In the genomic region with DNA sequence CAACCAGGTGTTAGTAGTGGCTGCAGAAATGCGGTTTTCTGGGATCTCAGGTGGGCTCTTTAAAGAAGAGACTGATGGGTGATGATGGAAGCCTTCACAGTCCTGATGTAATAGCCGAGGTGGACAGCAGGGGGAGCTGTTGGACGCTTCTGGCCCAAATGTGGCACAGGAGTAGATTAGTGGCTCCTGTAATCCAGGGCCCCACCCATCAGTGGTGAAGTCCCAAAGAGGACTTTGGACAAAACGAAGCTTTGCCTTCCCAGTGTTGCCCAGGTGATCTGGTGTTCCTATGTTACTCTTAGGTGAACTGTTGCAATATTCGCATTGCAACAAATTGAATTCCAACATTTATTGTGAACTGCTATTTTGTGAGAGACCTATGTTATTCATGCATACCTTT, we compare ENCODE assay signal across 9 cellular contexts. TPM values are rescaled to one million over a fixed set of nuclear protein-coding genes. Genes with fewer than 3 reads are reported as not detected.
A peak's percentile ranks its signal among the peaks of the same experiment; 100 is the strongest.
DNase-seq lines count a peak whose midpoint lies in the region; ATAC-seq and TF ChIP-seq lines count a peak whose summit lies in the region.
"Had no signal": no experiment of that assay in that cellular context is flagged by ENCODE, and none has a peak within 500 bp of the region (broad histone marks: within the 10 kb centered on the region; RNA-seq: fewer than 3 reads in every experiment).

No MANE protein-coding gene starts in this region.

- H3K36me3 Mint-ChIP-seq in CD8-positive, alpha-beta T cell: no peaks in the 10 kb centered on the region
- H3K36me3 Mint-ChIP-seq in HFFc6 (ENCODE audit: low read depth): no peaks in the 10 kb centered on the region
- H3K36me3 Mint-ChIP-seq: IgD-negative memory B cell had no signal

- WGBS in heart left ventricle, 4 donors: 20 to 25% (median 22%) methylated on average over 5 of the region's 5 CpGs

- H3K27ac Mint-ChIP-seq in CD8-positive, alpha-beta T cell: no peak overlapping the region
- H3K27ac Mint-ChIP-seq in HFFc6: no peak overlapping the region
- H3K27ac Mint-ChIP-seq: IgD-negative memory B cell had no signal

- intact Hi-C loops in CD8-positive, alpha-beta T cell (cut with DNase I, micrococcal nuclease): loop anchor here (1.0 to 10.0 kb wide), 6 partner anchors 53 to 623 kb away; partner anchors contain the start of gene POLR2M (in 1 of the 2)
- intact Hi-C loops in heart left ventricle (cut with DNase I): loop anchor here in 9 of 10 donors (2.0 to 10.0 kb wide), 29 partner anchors 33 to 625 kb away; partner anchors contain the start of genes POLR2M (in 6 of the 9) and ALDH1A2 (in 4 of the 9)

- no peaks in the 10 kb centered on the region for H3K36me3 ChIP-seq in CD8-positive, alpha-beta T cell (ENCODE audit: insufficient read depth, low read length)
- H3K36me3 ChIP-seq in heart left ventricle: no peaks in the 10 kb centered on the region

- H3K4me3 Mint-ChIP-seq in CD8-positive, alpha-beta T cell: no peak overlapping the region
- no peak overlapping the region for H3K4me3 Mint-ChIP-seq in HFFc6
- H3K4me3 Mint-ChIP-seq: IgD-negative memory B cell had no signal

- POLR2A ChIA-PET in CD8-positive, alpha-beta T cell (lab: Charles Lee): no interaction called here

- DNase-seq in CD8-positive, alpha-beta T cell: peak; percentile 31 to 72 (median 51)
- DNase-seq in HFFc6 (peak; percentile 9), SHP77 treated with DMSO at 0.1 percent for 48 hours (lab: John Stamatoyannopoulos, UW) (peak; percentile 12), heart left ventricle (peak; percentile 62 to 79 (median 66)), retina (peak; percentile 67)
- peak; percentile 76 for DNase-seq in activated naive CD4-positive, alpha-beta T cell treated with Interleukin-2 at 50 U/mL for 16 hours

- no peaks in the 10 kb centered on the region for H3K4me1 ChIP-seq in CD8-positive, alpha-beta T cell (ENCODE audit: insufficient read depth, low read length)
- peaks cover 2 to 38% (median 21%) of the 10 kb centered on the region in 12 donors for H3K4me1 ChIP-seq in heart left ventricle

- ATAC-seq in CD8-positive, alpha-beta T cell: peak; percentile 70
- ATAC-seq in heart left ventricle (peak; percentile 23 to 56 (median 47)), HG02610 (IDR thresholded peaks at IDR 0.05; ENCODE audit: unreplicated experiment) (no peak), GM21447 (IDR thresholded peaks at IDR 0.05; ENCODE audit: unreplicated experiment) (no peak)

- no peak for TF ChIP-seq POLR2A in heart left ventricle (IDR thresholded peaks at IDR 0.05)

- H3K4me3 ChIP-seq in CD8-positive, alpha-beta T cell (ENCODE audit: low read depth, low read length): no peak overlapping the region
- no peak overlapping the region for H3K4me3 ChIP-seq in heart left ventricle

- H3K9me3 ChIP-seq in CD8-positive, alpha-beta T cell (ENCODE audit: low read length): no peaks in the 10 kb centered on the region
- H3K9me3 ChIP-seq in heart left ventricle: no peaks in the 10 kb centered on the region

- H3K27ac ChIP-seq in CD8-positive, alpha-beta T cell (ENCODE audit: low read depth, low read length): no peak overlapping the region
- H3K27ac ChIP-seq in heart left ventricle: peak overlapping the region in 1 of 12 donors; percentile 69

- CTCF ChIA-PET in CD8-positive, alpha-beta T cell (lab: Charles Lee): interaction anchor here (0.7 to 3.2 kb wide), 16 partner anchors 11 to 302 kb away, joined by 3 to 30 read pairs (median 4); partner anchors contain the start of gene POLR2M

- H3K27me3 Mint-ChIP-seq in CD8-positive, alpha-beta T cell (ENCODE audit: low read depth): peaks cover 3% of the 10 kb centered on the region
- peaks cover 1% of the 10 kb centered on the region for H3K27me3 Mint-ChIP-seq in HFFc6 (ENCODE audit: insufficient read depth)

- TF ChIP-seq CTCF in CD8-positive, alpha-beta T cell (IDR thresholded peaks at IDR 0.05): peak; percentile 90
- TF ChIP-seq CTCF in HFFc6 (IDR thresholded peaks at IDR 0.05) (peak; percentile 94), heart left ventricle (IDR thresholded peaks at IDR 0.05) (peak; percentile 82 to 92 (median 88))

- H3K4me1 Mint-ChIP-seq in CD8-positive, alpha-beta T cell (ENCODE audit: low read depth): peaks cover 19% of the 10 kb centered on the region
- H3K4me1 Mint-ChIP-seq in HFFc6 (ENCODE audit: low read depth): peaks cover 33% of the 10 kb centered on the region

- H3K27me3 ChIP-seq in CD8-positive, alpha-beta T cell (ENCODE audit: insufficient read depth, low read length): no peaks in the 10 kb centered on the region
- H3K27me3 ChIP-seq in heart left ventricle: no peaks in the 10 kb centered on the region

- no peaks in the 10 kb centered on the region for H3K9me3 Mint-ChIP-seq in CD8-positive, alpha-beta T cell
- H3K9me3 Mint-ChIP-seq in HFFc6: no peaks in the 10 kb centered on the region
- H3K9me3 Mint-ChIP-seq: IgD-negative memory B cell had no signal

RNA-seq across cellular contexts. Expression of gene MYZAP, which starts 31.8 kb away (rescaled TPM):
- total RNA-seq in CD8-positive, alpha-beta T cell: under 1 TPM in 1 of 2 experiments, not detected in 1; 0.31 TPM
- total RNA-seq in HFFc6 (2021; fragmentation: NEBNext Ultra II Directional; extraction: Animal tissue kit (Norgen Biotek cat#: 25700)): under 1 TPM in 1 of 6 experiments, not detected in 5; 0.12 TPM
- 1,000 to 10,000 TPM in 2 of 9 donors, 100 to 1,000 TPM in 7; 359 to 1,065 (median 670) TPM for total RNA-seq in heart left ventricle
- 100 to 1,000 TPM; 280 to 506 TPM for polyA plus RNA-seq in heart left ventricle

Comparison
In these comparisons a context has a peak if more than half of its experiments do, and no peak if none do; other contexts are left out.
1. ATAC-seq: peak in CD8-positive, alpha-beta T cell (single experiment) and heart left ventricle (4 of 4); none in HG02610 (single experiment) and GM21447 (single experiment).
2. DNase-seq: peak in every context shown above with its lines; median percentile 76 in activated naive CD4-positive, alpha-beta T cell treated with Interleukin-2 at 50 U/mL for 16 hours; 67 in retina; 66 in heart left ventricle; 51 in CD8-positive, alpha-beta T cell; 12 in SHP77 treated with DMSO at 0.1 percent for 48 hours; 9 in HFFc6.
3. RNA of gene MYZAP, which starts 31.8 kb away (total RNA-seq): 359 to 1,065 TPM in heart left ventricle; 0.31 TPM in CD8-positive, alpha-beta T cell and 0.12 TPM in HFFc6; every median in the first group is over 100 times any median in the second.
4. Peak in every context shown above with its lines, with median percentiles within 50 percentile points of each other: CTCF ChIP-seq.